Comparison of ENCODE assay signal across 8 cellular contexts in the genomic region with DNA sequence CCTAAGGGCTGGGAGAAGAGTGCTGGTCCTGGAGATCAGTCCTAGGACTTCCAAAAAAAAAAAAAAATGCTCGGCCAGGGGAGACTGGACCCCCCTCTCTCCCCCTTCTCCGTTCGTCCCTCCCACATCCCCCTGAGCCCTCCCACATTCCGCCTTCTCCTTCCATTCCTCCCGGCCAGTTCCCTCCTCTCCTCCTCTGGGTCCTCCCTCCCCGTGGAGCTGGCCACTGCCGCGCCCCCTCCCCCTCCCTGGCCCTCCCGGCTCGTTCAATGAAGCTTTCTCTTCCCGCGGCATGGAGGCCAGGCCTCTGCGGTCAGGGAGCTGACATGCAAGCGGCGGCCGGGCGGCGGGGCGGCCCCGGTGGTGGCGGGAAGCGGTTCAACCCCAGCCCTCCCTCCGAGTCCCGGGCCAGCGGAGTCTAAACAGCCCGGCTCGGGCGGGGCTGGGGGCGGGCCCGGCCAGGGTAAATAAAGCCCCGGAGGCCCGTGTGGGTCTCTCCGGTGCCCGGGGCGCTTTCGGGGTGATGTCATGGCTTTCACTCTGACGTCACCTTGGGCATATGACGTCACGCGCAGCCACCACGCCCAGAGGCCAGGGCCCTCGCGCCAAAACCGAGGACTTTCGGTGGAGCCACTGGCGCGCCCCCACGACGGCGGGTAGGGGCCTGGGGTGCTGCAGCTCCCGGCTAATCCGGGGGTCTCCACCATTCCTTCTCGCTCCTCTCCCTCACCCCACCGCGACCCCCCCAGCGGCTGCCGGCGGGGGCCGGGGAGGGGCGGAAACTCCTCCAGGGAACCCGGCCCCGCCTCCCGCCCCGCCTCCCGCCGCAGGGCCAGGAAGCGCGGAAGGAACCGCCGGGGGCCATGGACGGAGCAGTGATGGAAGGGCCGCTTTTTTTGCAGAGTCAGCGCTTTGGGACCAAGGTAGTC. TPM values are rescaled to one million over a fixed set of nuclear protein-coding genes. Genes with fewer than 3 reads are reported as not detected.
DNase-seq lines count a peak whose midpoint lies in the region; ATAC-seq, FAIRE-seq and TF ChIP-seq lines count a peak whose summit lies in the region.

A gene (plus strand): TSS at position 829 of the 929 bp plus-strand sequence. CDS start 35 bp downstream, at position 864.
A gene with protein sequence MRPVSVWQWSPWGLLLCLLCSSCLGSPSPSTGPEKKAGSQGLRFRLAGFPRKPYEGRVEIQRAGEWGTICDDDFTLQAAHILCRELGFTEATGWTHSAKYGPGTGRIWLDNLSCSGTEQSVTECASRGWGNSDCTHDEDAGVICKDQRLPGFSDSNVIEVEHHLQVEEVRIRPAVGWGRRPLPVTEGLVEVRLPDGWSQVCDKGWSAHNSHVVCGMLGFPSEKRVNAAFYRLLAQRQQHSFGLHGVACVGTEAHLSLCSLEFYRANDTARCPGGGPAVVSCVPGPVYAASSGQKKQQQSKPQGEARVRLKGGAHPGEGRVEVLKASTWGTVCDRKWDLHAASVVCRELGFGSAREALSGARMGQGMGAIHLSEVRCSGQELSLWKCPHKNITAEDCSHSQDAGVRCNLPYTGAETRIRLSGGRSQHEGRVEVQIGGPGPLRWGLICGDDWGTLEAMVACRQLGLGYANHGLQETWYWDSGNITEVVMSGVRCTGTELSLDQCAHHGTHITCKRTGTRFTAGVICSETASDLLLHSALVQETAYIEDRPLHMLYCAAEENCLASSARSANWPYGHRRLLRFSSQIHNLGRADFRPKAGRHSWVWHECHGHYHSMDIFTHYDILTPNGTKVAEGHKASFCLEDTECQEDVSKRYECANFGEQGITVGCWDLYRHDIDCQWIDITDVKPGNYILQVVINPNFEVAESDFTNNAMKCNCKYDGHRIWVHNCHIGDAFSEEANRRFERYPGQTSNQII (minus strand): TSS at position 51 of the 929 bp plus-strand sequence. CDS start 1,308 bp downstream, outside the sequence.

- H2BK120ac ChIP-seq in H1 (replicated peaks; ENCODE audit: low read depth, low read length) = peak within 1 kb of the TSS; percentile 41

- CTCF ChIA-PET in AG04449 (lab: Yijun Ruan, JAX) = interaction anchor here (1.0 to 5.2 kb wide), 4 partner anchors 10 to 33 kb away, joined by 3 to 39 read pairs (median 4); no protein-coding TSS in a partner anchor
- CTCF ChIA-PET in activated CD8-positive, alpha-beta memory T cell treated with anti-CD3 and anti-CD28 coated beads, Interleukin-2, amount 10 ng/mL, durations not matched to agents 7 days and 5 days (lab: Charles Lee) = interaction anchor here (0.9 to 15.0 kb wide), 4 partner anchors 13 to 265 kb away, joined by 4 to 124 read pairs (median 9); a partner anchor contains a TSS
- CTCF ChIA-PET in H1 (lab: Charles Lee; ENCODE audit: partially characterized antibody) = interaction anchor here (0.7 to 2.3 kb wide), 4 partner anchors 18 to 71 kb away, joined by 3 to 10 read pairs (median 4); a partner anchor contains a TSS

- peak within 1 kb of the TSS; percentile 80 for H2BK12ac ChIP-seq in H1 (ENCODE audit: low read depth, low read length)

- H3K4me1 ChIP-seq in H1 (replicated peaks in 1 of 4; ENCODE audit: control insufficient read depth in 3 of 4, insufficient read depth in 4 of 4, low read length in 3 of 4) (peaks cover 4 to 14% (median 8%) of the 10 kb centered on the region in 4 experiments), mesodermal cell (ENCODE audit: control insufficient read depth, insufficient read depth, low read length, poor library complexity, severe bottlenecking) (peaks cover 14% of the 10 kb centered on the region)

- peak within 1 kb of the TSS; percentile 9; the same call in 1 of the 2 replicates for H2BK20ac ChIP-seq in H1 (ENCODE audit: low read length)

- H3K14ac ChIP-seq in H1 (ENCODE audit: insufficient read length) = peak within 1 kb of the TSS; percentile 53

- H3K27ac ChIP-seq in H1 (ENCODE audit: low read depth, low read length) = 0 out of 2 replicates have a peak within 1 kb of the TSS, but pooled peaks have one; percentile 11
- H3K27ac ChIP-seq in mesodermal cell (ENCODE audit: low read depth, low read length, severe bottlenecking) = peak within 1 kb of the TSS; percentile 98

- H3K9me3 ChIP-seq in H1 (ENCODE audit: insufficient read depth in 2 of 2, low read depth in 1 of 2, low read length in 1 of 2) (no peaks in the 10 kb centered on the region), mesodermal cell (ENCODE audit: control insufficient read depth, low read length) (no peaks in the 10 kb centered on the region)

- peak within 1 kb of the TSS; percentile 56 for H3K56ac ChIP-seq in H1 (replicated peaks; ENCODE audit: insufficient read length, low read depth, low read length)

- no peak for TF ChIP-seq RAD21 in H1 (IDR thresholded peaks at IDR 0.05 in 1 of 2, conservative IDR thresholded peaks at IDR 0.05 in 1 of 2; ENCODE audit: low read depth in 2 of 2, low read length in 2 of 2)

- peak; percentile 65 for DNase-seq in AG04449 (ENCODE audit: low read depth, low spot score)
- DNase-seq in NCI-H82 (lab: John Stamatoyannopoulos, UW) = peak; percentile 84
- peak; percentile 90 for DNase-seq in activated CD8-positive, alpha-beta memory T cell treated with anti-CD3 and anti-CD28 coated beads, Interleukin-2, amount 10 ng/mL, durations not matched to agents 7 days and 5 days
- peak in 1 of 2 experiments; percentile 95 for DNase-seq in H1 (ENCODE audit: low read depth in 1 of 2, low spot score in 2 of 2)
- peak; percentile 63 to 65 for DNase-seq in stimulated activated CD8-positive, alpha-beta memory T cell treated with anti-CD3 and anti-CD28 coated beads, Interleukin-15, amount 100 ng/mL, for 4 hours (ENCODE audit: low read depth in 2 of 2)

- TF ChIP-seq EP300 in H1 (IDR thresholded peaks at IDR 0.05; ENCODE audit: borderline replicate concordance in 1 of 2, low read depth in 2 of 2, low read length in 2 of 2) = no peak

- peak within 1 kb of the TSS; percentile 84 for H2AFZ ChIP-seq in H1 (ENCODE audit: low read length)

- H4K8ac ChIP-seq in H1 (ENCODE audit: extremely low read depth, insufficient read depth, low read length) = peak within 1 kb of the TSS; percentile 94

- TF ChIP-seq CTCF in AG04449 (IDR thresholded peaks at IDR 0.05; ENCODE audit: insufficient read depth, low read length, missing control alignments) (no peak), H1 (IDR thresholded peaks at IDR 0.05; ENCODE audit: control extremely low read depth in 1 of 3, insufficient read depth in 1 of 3, low read depth in 1 of 3, low read length in 3 of 3) (no peak)

- no peaks in the 10 kb centered on the region for H3K9me3 Mint-ChIP-seq in activated CD8-positive, alpha-beta memory T cell treated with anti-CD3 and anti-CD28 coated beads, Interleukin-2, amount 10 ng/mL, durations not matched to agents 7 days and 5 days (ENCODE audit: low read depth)

- H2BK5ac ChIP-seq in H1 (ENCODE audit: low read depth, low read length) = peak within 1 kb of the TSS; percentile 79; the same call in 1 of the 2 replicates

- H3K23ac ChIP-seq in H1 (ENCODE audit: insufficient read length) = no peak within 1 kb of the TSS

- no peak within 1 kb of the TSS for H2AK5ac ChIP-seq in H1 (ENCODE audit: low read depth, low read length)

- no peak within 1 kb of the TSS for H3K4ac ChIP-seq in H1 (replicated peaks; ENCODE audit: insufficient read length, low read depth, low read length)

- POLR2A ChIA-PET in AG04449 (lab: Yijun Ruan, JAX) (interaction anchor here (0.7 to 2.1 kb wide), 7 partner anchors 9 to 1051 kb away, joined by 3 to 12 read pairs (median 3); a partner anchor contains a TSS), H1 (lab: Charles Lee; ENCODE audit: partially characterized antibody) (interaction anchor here (0.6 to 2.6 kb wide), 13 partner anchors 16 to 281 kb away, joined by 3 to 16 read pairs (median 4); a partner anchor contains a TSS)

- H3K4me3 ChIP-seq in AG04449 (ENCODE audit: low read depth, low read length) (peak within 1 kb of the TSS; percentile 92), H1 (ENCODE audit: extremely low read depth in 1 of 4, insufficient read depth in 2 of 4, low read depth in 3 of 4, low read length in 4 of 4) (peak within 1 kb of the TSS; percentile 83 to 94 (median 90)), mesodermal cell (ENCODE audit: extremely low read depth, insufficient read depth, low read length, poor library complexity, severe bottlenecking) (peak within 1 kb of the TSS; percentile 76)

- ATAC-seq in GM18858 (IDR thresholded peaks at IDR 0.05; ENCODE audit: unreplicated experiment) (peak; percentile 36), HG03097 (IDR thresholded peaks at IDR 0.05; ENCODE audit: low FRiP score, unreplicated experiment) (peak; percentile 31)
- peak; percentile 82 for ATAC-seq in activated CD8-positive, alpha-beta memory T cell treated with anti-CD3 and anti-CD28 coated beads, Interleukin-2, amount 10 ng/mL, durations not matched to agents 7 days and 5 days

- H3K9ac ChIP-seq in H1 (replicated peaks in 1 of 4; ENCODE audit: extremely low read depth in 1 of 4, low read depth in 3 of 4, low read length in 3 of 4) = peak within 1 kb of the TSS; percentile 49 to 77 (median 58); a peak in 6 of 7 replicates

- TF ChIP-seq POLR2A in H1 (IDR thresholded peaks at IDR 0.05; ENCODE audit: control extremely low read depth in 1 of 2, low read depth in 2 of 2, low read length in 2 of 2) = no peak; a peak in 1 of 3 replicates

- peak within 1 kb of the TSS; percentile 93 to 94 for H3K4me2 ChIP-seq in H1 (ENCODE audit: insufficient read depth in 1 of 2, low read depth in 2 of 2, low read length in 2 of 2)

- peak within 1 kb of the TSS; percentile 87 for H3K18ac ChIP-seq in H1 (ENCODE audit: extremely low read depth, low read length)

- H3K4me1 Mint-ChIP-seq in activated CD8-positive, alpha-beta memory T cell treated with anti-CD3 and anti-CD28 coated beads, Interleukin-2, amount 10 ng/mL, durations not matched to agents 7 days and 5 days = peaks cover 39% of the 10 kb centered on the region

- H3K79me2 ChIP-seq in H1 (ENCODE audit: control insufficient read depth in 1 of 2, insufficient read depth in 2 of 2, low read length in 2 of 2) = no peaks in the 10 kb centered on the region

- peak within 1 kb of the TSS; percentile 70 for H4K5ac ChIP-seq in H1 (ENCODE audit: insufficient read length, low read depth, low read length)

- H3K36me3 ChIP-seq in H1 (ENCODE audit: control insufficient read depth in 2 of 4, insufficient read depth in 4 of 4, low read length in 3 of 4) = peaks cover 0 to 3% (median 0%) of the 10 kb centered on the region in 4 experiments; a peak in 1 of 8 replicates
- H3K36me3 ChIP-seq in mesodermal cell (ENCODE audit: control insufficient read depth, insufficient read depth, low read length) = peaks cover 35% of the 10 kb centered on the region

- H4K20me1 ChIP-seq in H1 (replicated peaks in 1 of 2; ENCODE audit: control insufficient read depth in 1 of 2, insufficient read depth in 2 of 2, low read length in 2 of 2) = peaks cover 2 to 4% of the 10 kb centered on the region in 2 experiments

- H3K23me2 ChIP-seq in H1 (ENCODE audit: low read depth, low read length) = peaks cover 22% of the 10 kb centered on the region

- peaks cover 21% of the 10 kb centered on the region for H3K27me3 Mint-ChIP-seq in activated CD8-positive, alpha-beta memory T cell treated with anti-CD3 and anti-CD28 coated beads, Interleukin-2, amount 10 ng/mL, durations not matched to agents 7 days and 5 days

- peak within 1 kb of the TSS; percentile 53; the same call in 1 of the 2 replicates for H2BK15ac ChIP-seq in H1 (ENCODE audit: low read length)

- WGBS in H1 (ENCODE audit: extremely low coverage in 1 of 2, insufficient coverage in 1 of 2, insufficient read length in 1 of 2, insufficient replicate concordance in 2 of 2, low coverage in 1 of 2, low lambda C conversion rate in 2 of 2, missing lambda C conversion rate in 1 of 2), 2 experiments = 0% methylated on average over 46 of the region's 73 CpGs; no CpG with 5 or more reads in 1 of the 2 experiments
- WGBS in mesodermal cell (ENCODE audit: insufficient coverage in 2 of 2), 2 experiments = 0 to 1% methylated on average over 28 to 59 of the region's 73 CpGs

- peak within 1 kb of the TSS; percentile 91 for H3K4me3 Mint-ChIP-seq in activated CD8-positive, alpha-beta memory T cell treated with anti-CD3 and anti-CD28 coated beads, Interleukin-2, amount 10 ng/mL, durations not matched to agents 7 days and 5 days

- FAIRE-seq in H1 (lab: Jason Lieb, UNC) = no peak

- peak within 1 kb of the TSS; percentile 96 for H3K27ac Mint-ChIP-seq in activated CD8-positive, alpha-beta memory T cell treated with anti-CD3 and anti-CD28 coated beads, Interleukin-2, amount 10 ng/mL, durations not matched to agents 7 days and 5 days

- H3K36me3 Mint-ChIP-seq in activated CD8-positive, alpha-beta memory T cell treated with anti-CD3 and anti-CD28 coated beads, Interleukin-2, amount 10 ng/mL, durations not matched to agents 7 days and 5 days = peaks cover 10% of the 10 kb centered on the region

- no peaks in the 10 kb centered on the region; the same call in 1 of the 2 replicates for H3K79me1 ChIP-seq in H1 (ENCODE audit: low read depth, low read length)

- H4K91ac ChIP-seq in H1 (replicated peaks; ENCODE audit: insufficient read length, low read length) = no peak within 1 kb of the TSS

- H3K27me3 ChIP-seq in H1 (replicated peaks in 1 of 4; ENCODE audit: control insufficient read depth in 3 of 4, extremely low read depth in 1 of 4, insufficient read depth in 3 of 4, low read length in 3 of 4) = peaks cover 4 to 56% (median 39%) of the 10 kb centered on the region in 4 experiments

RNA-seq across cellular contexts. Expression of the first gene that starts in this region (rescaled TPM):
- 10 to 100 TPM; 47.1 to 52.1 TPM for total RNA-seq in activated CD8-positive, alpha-beta memory T cell treated with anti-CD3 and anti-CD28 coated beads, Interleukin-2, amount 10 ng/mL, durations not matched to agents 7 days and 5 days
- total RNA-seq in H1 (2021; fragmentation: NEBNext Ultra II Directional; extraction: Animal tissue kit (Norgen Biotek cat#: 25700)) = 11.4 and 14.3 TPM in 2 replicates
- polyA plus RNA-seq in H1 (2011; rRNA removed) = 11.0 and 16.5 TPM in 2 replicates
- polyA plus RNA-seq in H1 (2011; cell fraction: cytosol; rRNA removed) = 14.1 TPM
- 19.2 TPM for polyA plus RNA-seq in H1 (2011; cell fraction: nucleus; rRNA removed)
- 10.6 to 14.7 TPM (median 13.9 TPM) in 4 replicates for polyA plus RNA-seq in H1 (2012, experiment 1 of 2)
- 13.5 TPM for polyA plus RNA-seq in H1 (2012, experiment 2 of 2)
- 8.1 TPM for polyA plus RNA-seq in H1 (2013, experiment 1 of 2)
- 7.9 TPM for polyA plus RNA-seq in H1 (2013, experiment 2 of 2)
- polyA minus RNA-seq in H1 (2011; rRNA and poly(A)+ RNA removed) = 7.5 and 9.6 TPM in 2 replicates
- polyA minus RNA-seq in H1 (2011; cell fraction: cytosol; rRNA and poly(A)+ RNA removed) = 5.7 TPM
- 11.0 TPM for polyA minus RNA-seq in H1 (2011; cell fraction: nucleus; rRNA and poly(A)+ RNA removed)
- 15.3 TPM for polyA plus RNA-seq in mesodermal cell (2013, experiment 1 of 2)
- 11.4 TPM for polyA plus RNA-seq in mesodermal cell (2013, experiment 2 of 2)

RNA-seq across cellular contexts. Expression of the second gene that starts in this region (rescaled TPM):
- 1 to 10 TPM in 1 of 2 experiments, under 1 TPM in 1; 0.76 to 1.8 TPM for total RNA-seq in activated CD8-positive, alpha-beta memory T cell treated with anti-CD3 and anti-CD28 coated beads, Interleukin-2, amount 10 ng/mL, durations not matched to agents 7 days and 5 days
- 19.5 and 22.4 TPM in 2 replicates for total RNA-seq in H1 (2021; fragmentation: NEBNext Ultra II Directional; extraction: Animal tissue kit (Norgen Biotek cat#: 25700))
- 22.1 and 27.2 TPM in 2 replicates for polyA plus RNA-seq in H1 (2011; rRNA removed)
- polyA plus RNA-seq in H1 (2011; cell fraction: cytosol; rRNA removed) = 26.3 TPM
- polyA plus RNA-seq in H1 (2011; cell fraction: nucleus; rRNA removed) = 31.9 TPM
- polyA plus RNA-seq in H1 (2012, experiment 1 of 2) = 21.1 to 25.5 TPM (median 22.6 TPM) in 4 replicates
- polyA plus RNA-seq in H1 (2012, experiment 2 of 2) = 17.5 TPM
- 11.8 TPM for polyA plus RNA-seq in H1 (2013, experiment 1 of 2)
- 10.9 TPM for polyA plus RNA-seq in H1 (2013, experiment 2 of 2)
- 22.5 and 34.1 TPM in 2 replicates for polyA minus RNA-seq in H1 (2011; rRNA and poly(A)+ RNA removed)
- 16.7 TPM for polyA minus RNA-seq in H1 (2011; cell fraction: cytosol; rRNA and poly(A)+ RNA removed)
- polyA minus RNA-seq in H1 (2011; cell fraction: nucleus; rRNA and poly(A)+ RNA removed) = 15.3 TPM
- polyA plus RNA-seq in mesodermal cell (2013, experiment 1 of 2) = 38.3 TPM
- polyA plus RNA-seq in mesodermal cell (2013, experiment 2 of 2) = 28.3 TPM

Comparison
In these comparisons a context has a peak if more than half of its experiments do, and no peak if none do; other contexts are left out.
1. ATAC-seq: peak in every context shown above with its lines; median percentile 82 in activated CD8-positive, alpha-beta memory T cell treated with anti-CD3 and anti-CD28 coated beads, Interleukin-2, amount 10 ng/mL, durations not matched to agents 7 days and 5 days; 36 in GM18858; 31 in HG03097.